ENCODE assay signal across 26 cellular contexts in genomic region chr7:84122582-84123360, GRCh38.
"Had no signal": no experiment of that assay in that cellular context is flagged by ENCODE, and none has a peak within 500 bp of the region (broad histone marks: within the 10 kb centered on the region; RNA-seq: fewer than 3 reads in every experiment).

No MANE protein-coding gene starts in this region.

- FAIRE-seq: astrocyte had no signal

- DNase-seq: activated B cell treated with CpG ODN at 0.5 μM for 24 hours; activated CD4-positive, alpha-beta T cell treated with anti-CD3 and anti-CD28 coated beads for 36 hours; activated CD4-positive, alpha-beta T cell treated with anti-CD3 and anti-CD28 coated beads, Interleukin-2, amount 50 U/mL, for 4 hours; activated CD8-positive, alpha-beta memory T cell treated with anti-CD3 and anti-CD28 coated beads for 24 hours; activated CD8-positive, alpha-beta memory T cell treated with anti-CD3 and anti-CD28 coated beads, Interleukin-2, amount 50 U/mL, for 4 hours; activated T-cell treated with anti-CD3 and anti-CD28 coated beads, Interleukin-2, amount 50 U/mL, for 24 hours; adrenal gland; central memory CD4-positive, alpha-beta T cell; colonic mucosa; heart right ventricle; islet precursor cell; left cardiac atrium; mucosa of descending colon; nephron progenitor cell; occipital lobe; sigmoid colon; stimulated activated CD4-positive, alpha-beta T cell treated with anti-CD3 and anti-CD28 coated beads, Interleukin-4, amount 100 ng/mL, for 1 hour; stimulated activated naive CD4-positive, alpha-beta T cell; T1000; testis; trophoblast cell; uterus had no signal

- H3K4me3 Mint-ChIP-seq: activated B cell treated with CpG ODN at 0.5 μM for 24 hours; activated CD4-positive, alpha-beta T cell treated with anti-CD3 and anti-CD28 coated beads for 36 hours; activated T-cell treated with anti-CD3 and anti-CD28 coated beads, Interleukin-2, amount 50 U/mL, for 24 hours; activated T-helper 17 cell treated with anti-CD3 and anti-CD28 coated beads, Interleukin-2, amount 50 U/mL, for 72 hours; nephron progenitor cell had no signal

- H3K9me3 Mint-ChIP-seq: activated B cell treated with CpG ODN at 0.5 μM for 24 hours; activated naive CD4-positive, alpha-beta T cell treated with anti-CD3 and anti-CD28 coated beads, Interleukin-2, amount 50 U/mL, for 72 hours; activated T-cell treated with anti-CD3 and anti-CD28 coated beads, Interleukin-2, amount 50 U/mL, for 24 hours; nephron progenitor cell had no signal

- H3K27me3 Mint-ChIP-seq: activated B cell treated with CpG ODN at 0.5 μM for 24 hours; activated CD4-positive, alpha-beta T cell treated with anti-CD3 and anti-CD28 coated beads for 36 hours; activated T-cell treated with anti-CD3 and anti-CD28 coated beads, Interleukin-2, amount 50 U/mL, for 24 hours; activated T-helper 17 cell treated with anti-CD3 and anti-CD28 coated beads, Interleukin-2, amount 50 U/mL, for 72 hours had no signal

- H3K27ac Mint-ChIP-seq: activated B cell treated with CpG ODN at 0.5 μM for 24 hours; activated CD4-positive, alpha-beta T cell treated with anti-CD3 and anti-CD28 coated beads for 36 hours; activated naive CD4-positive, alpha-beta T cell treated with anti-CD3 and anti-CD28 coated beads, Interleukin-2, amount 50 U/mL, for 72 hours; activated T-cell treated with anti-CD3 and anti-CD28 coated beads, Interleukin-2, amount 50 U/mL, for 24 hours; activated T-helper 17 cell treated with anti-CD3 and anti-CD28 coated beads, Interleukin-2, amount 50 U/mL, for 72 hours; nephron progenitor cell had no signal

- H3K27me3 ChIP-seq: adrenal gland, colonic mucosa, esophagus muscularis mucosa, heart right ventricle, sigmoid colon, testis, uterus had no signal

- H3K27ac ChIP-seq: adrenal gland, colonic mucosa, esophagus muscularis mucosa, heart right ventricle, testis, uterus had no signal

- H3K36me3 Mint-ChIP-seq: activated naive CD4-positive, alpha-beta T cell treated with anti-CD3 and anti-CD28 coated beads, Interleukin-2, amount 50 U/mL, for 72 hours had no signal

- H3K4me1 Mint-ChIP-seq: activated B cell treated with CpG ODN at 0.5 μM for 24 hours; activated CD4-positive, alpha-beta T cell treated with anti-CD3 and anti-CD28 coated beads for 36 hours; activated T-helper 17 cell treated with anti-CD3 and anti-CD28 coated beads, Interleukin-2, amount 50 U/mL, for 72 hours had no signal

- H3K9me3 ChIP-seq: colonic mucosa, esophagus muscularis mucosa, heart right ventricle, mucosa of descending colon, sigmoid colon, testis, uterus had no signal

- ATAC-seq: activated CD4-positive, alpha-beta T cell treated with anti-CD3 and anti-CD28 coated beads for 36 hours; activated naive CD4-positive, alpha-beta T cell treated with anti-CD3 and anti-CD28 coated beads, Interleukin-2, amount 50 U/mL, for 72 hours; activated T-helper 17 cell treated with anti-CD3 and anti-CD28 coated beads, Interleukin-2, amount 50 U/mL, for 72 hours; heart right ventricle; left cardiac atrium; mucosa of descending colon had no signal

- H3K4me3 ChIP-seq: adrenal gland, colonic mucosa, esophagus muscularis mucosa, heart right ventricle, mucosa of descending colon, testis, uterus had no signal

- H3K4me1 ChIP-seq: adrenal gland, colonic mucosa, testis, uterus had no signal

- H3K36me3 ChIP-seq: adrenal gland, colonic mucosa, esophagus muscularis mucosa, heart right ventricle, sigmoid colon, uterus had no signal
